ENCODE assay signal across 8 cellular contexts in genomic region chr3:9890249-9891071, GRCh38. TPM values are rescaled to one million over a fixed set of nuclear protein-coding genes. Genes with fewer than 3 reads are reported as not detected.
A peak's percentile ranks its signal among the peaks of the same experiment; 100 is the strongest.
DNase-seq lines count a peak whose midpoint lies in the region; ATAC-seq, FAIRE-seq and TF ChIP-seq lines count a peak whose summit lies in the region.

TSS of gene JAGN1 (plus strand) at chr3:9890610. CDS start at chr3:9890723, 113 bp downstream.

- peak; percentile 71 to 93 for TF ChIP-seq POLR2A in uterus (IDR thresholded peaks at IDR 0.05)

- H3K4me1 Mint-ChIP-seq in astrocyte (ENCODE audit: low read depth, unreplicated experiment) = peaks cover 18% of the 10 kb centered on the region

- H3K4me3 ChIP-seq in astrocyte (ENCODE audit: insufficient read depth, low read depth, low read length) = peak within 1 kb of the TSS; percentile 89
- peak within 1 kb of the TSS; percentile 97 for H3K4me3 ChIP-seq in rectal smooth muscle tissue (ENCODE audit: low read length)
- peak within 1 kb of the TSS; percentile 98 for H3K4me3 ChIP-seq in uterus

- H4K20me1 ChIP-seq in astrocyte (ENCODE audit: insufficient read depth, low read length) = peaks cover 22% of the 10 kb centered on the region

- intact Hi-C loops in uterus (cut with DNase I; ENCODE audit: low total_unique reads) = no loop called here

- H3K27me3 Mint-ChIP-seq in astrocyte (ENCODE audit: low read depth, unreplicated experiment) = no peaks in the 10 kb centered on the region

- H2AFZ ChIP-seq in astrocyte (ENCODE audit: low read depth, low read length) = peak within 1 kb of the TSS; percentile 95

- peak within 1 kb of the TSS; percentile 91 for H3K4me2 ChIP-seq in astrocyte (ENCODE audit: low read length)

- H3K27ac ChIP-seq in astrocyte (ENCODE audit: low read depth, low read length) (peak within 1 kb of the TSS; percentile 93), rectal smooth muscle tissue (ENCODE audit: low read depth, low read length) (peak within 1 kb of the TSS; percentile 99), uterus (peak within 1 kb of the TSS; percentile 96 to 98)

- H3K27me3 ChIP-seq in astrocyte (ENCODE audit: insufficient read depth, low read length) (no peaks in the 10 kb centered on the region), rectal smooth muscle tissue (ENCODE audit: control insufficient read depth, insufficient read depth, low read length) (no peaks in the 10 kb centered on the region), uterus (no peaks in the 10 kb centered on the region)

- peak within 1 kb of the TSS; percentile 89 for H3K27ac Mint-ChIP-seq in astrocyte (ENCODE audit: unreplicated experiment)

- peak within 1 kb of the TSS; percentile 97 for H3K9ac ChIP-seq in astrocyte (ENCODE audit: low read length)
- H3K9ac ChIP-seq in rectal smooth muscle tissue (ENCODE audit: low read length) = peak within 1 kb of the TSS; percentile 100

- H3K36me3 ChIP-seq in astrocyte (ENCODE audit: insufficient read depth, low read length) (peaks cover 12% of the 10 kb centered on the region), rectal smooth muscle tissue (ENCODE audit: control insufficient read depth, insufficient read depth, low read length) (peaks cover 14% of the 10 kb centered on the region), uterus (no peaks in the 10 kb centered on the region)

- H3K79me2 ChIP-seq in astrocyte (ENCODE audit: insufficient read depth, low read length) = peaks cover 31% of the 10 kb centered on the region

- H3K9me3 ChIP-seq in astrocyte (ENCODE audit: insufficient read depth, low read depth, low read length) (no peaks in the 10 kb centered on the region), uterus (no peaks in the 10 kb centered on the region)

- TF ChIP-seq CTCF in astrocyte (IDR thresholded peaks at IDR 0.05; ENCODE audit: insufficient read depth, low read depth, low read length) = no peak
- peak in 1 of 4 experiments; percentile 18 for TF ChIP-seq CTCF in uterus (IDR thresholded peaks at IDR 0.05)

- no peaks in the 10 kb centered on the region for H3K9me3 Mint-ChIP-seq in astrocyte (ENCODE audit: unreplicated experiment)

- no peak for FAIRE-seq in astrocyte (lab: Jason Lieb, UNC)

- H3K4me3 Mint-ChIP-seq in astrocyte (ENCODE audit: unreplicated experiment) = peak within 1 kb of the TSS; percentile 94

- peaks cover 9% of the 10 kb centered on the region for H3K4me1 ChIP-seq in astrocyte (ENCODE audit: insufficient read depth, low read length)
- no peaks in the 10 kb centered on the region for H3K4me1 ChIP-seq in rectal smooth muscle tissue (ENCODE audit: control insufficient read depth, insufficient read depth, low read length)
- H3K4me1 ChIP-seq in uterus = peaks cover 0 to 4% of the 10 kb centered on the region in 2 donors

- ATAC-seq in GM18502 (IDR thresholded peaks at IDR 0.05; ENCODE audit: poor library complexity, unreplicated experiment) (peak; percentile 88), HG02852 (IDR thresholded peaks at IDR 0.05; ENCODE audit: unreplicated experiment) (peak; percentile 80)

- peak; percentile 58 for DNase-seq in NCI-H1694 (lab: John Stamatoyannopoulos, UW)
- DNase-seq in T-helper 9 cell = peak; percentile 90
- peak; percentile 72 for DNase-seq in astrocyte (ENCODE audit: low read depth)
- DNase-seq in hepatic stellate cell (ENCODE audit: low spot score) = peak; percentile 90
- peak; percentile 92 to 93 for DNase-seq in uterus

- H3K36me3 Mint-ChIP-seq in astrocyte (ENCODE audit: low read depth, unreplicated experiment) = peaks cover 18% of the 10 kb centered on the region

RNA-seq across cellular contexts. Expression of gene JAGN1, which starts in this region (rescaled TPM):
- total RNA-seq in astrocyte (31.7 and 33.6 TPM in 2 replicates), uterus (10 to 100 TPM; 22.0 to 80.6 (median 35.8) TPM)

Comparison
In these comparisons a context has a peak if more than half of its experiments do, and no peak if none do; other contexts are left out.
1. Peak in every context shown above with its lines: DNase-seq, ATAC-seq, H3K4me3 ChIP-seq and H3K27ac ChIP-seq.